17 cellular contexts compared by ENCODE assay signal in the genomic region with DNA sequence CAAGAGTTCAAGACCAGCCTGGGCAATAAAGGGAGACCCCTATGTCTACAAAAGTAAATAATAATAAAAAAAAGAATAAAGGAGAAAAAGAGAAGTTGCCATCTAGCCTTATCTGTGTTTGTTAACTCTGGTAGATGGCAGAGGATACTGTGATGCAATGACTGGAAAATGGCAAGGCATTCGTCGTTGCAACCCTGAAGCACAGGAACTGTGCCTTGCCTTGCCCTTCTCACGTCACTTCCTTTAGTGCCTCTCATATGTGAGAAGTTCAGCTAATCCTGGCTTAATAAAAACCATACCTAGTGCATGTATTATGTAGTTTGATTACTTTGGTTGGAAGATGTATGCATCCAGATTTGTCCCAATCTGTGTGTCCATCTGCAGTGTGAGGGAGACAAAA. TPM values are rescaled to one million over a fixed set of nuclear protein-coding genes. Genes with fewer than 3 reads are reported as not detected.
"Had no signal": no experiment of that assay in that cellular context is flagged by ENCODE, and none has a peak within 500 bp of the region (broad histone marks: within the 10 kb centered on the region; RNA-seq: fewer than 3 reads in every experiment).

No MANE protein-coding gene starts in this region.

- H3K27ac ChIP-seq: brain microvascular endothelial cell, thyroid gland, uterus had no signal

- H3K36me3 ChIP-seq: brain microvascular endothelial cell, thyroid gland, uterus had no signal

- H3K4me1 ChIP-seq: uterus had no signal

- H3K4me3 ChIP-seq: mucosa of descending colon, thyroid gland, uterus had no signal

- DNase-seq: activated CD4-positive, alpha-beta memory T cell treated with anti-CD3 and anti-CD28 coated beads for 36 hours; activated CD4-positive, alpha-beta T cell treated with anti-CD3 and anti-CD28 coated beads for 1 hour; activated effector memory CD4-positive, alpha-beta T cell treated with anti-CD3 and anti-CD28 coated beads, Interleukin-2, amount 50 U/mL, for 16 hours; activated T-cell treated with anti-CD3 and anti-CD28 coated beads, Interleukin-2, amount 50 U/mL, for 4 hours; brain microvascular endothelial cell; effector memory CD8-positive, alpha-beta T cell; immature natural killer cell; left colon; mucosa of descending colon; natural killer cell; posterior cingulate gyrus; thyroid gland; uterus had no signal

- H3K9me3 ChIP-seq: mucosa of descending colon, thyroid gland, uterus had no signal

- H3K27me3 ChIP-seq: brain microvascular endothelial cell, thyroid gland, uterus had no signal

RNA-seq across cellular contexts. Expression of gene C1orf105, which starts 49.2 kb away (rescaled TPM):
- total RNA-seq: activated CD4-positive, alpha-beta memory T cell treated with anti-CD3 and anti-CD28 coated beads for 36 hours; activated naive CD4-positive, alpha-beta T cell treated with anti-CD3 and anti-CD28 coated beads, Interleukin-2, amount 50 U/mL, for 72 hours; activated T-cell treated with anti-CD3 and anti-CD28 coated beads, Interleukin-2, amount 50 U/mL, for 4 hours; epithelial cell of proximal tubule; glomerular endothelial cell; left colon; lung microvascular endothelial cell; mucosa of descending colon; natural killer cell; thyroid gland; uterus had no signal
- polyA plus RNA-seq: immature natural killer cell had no signal
